17 cellular contexts compared by ENCODE assay signal in the genomic region with DNA sequence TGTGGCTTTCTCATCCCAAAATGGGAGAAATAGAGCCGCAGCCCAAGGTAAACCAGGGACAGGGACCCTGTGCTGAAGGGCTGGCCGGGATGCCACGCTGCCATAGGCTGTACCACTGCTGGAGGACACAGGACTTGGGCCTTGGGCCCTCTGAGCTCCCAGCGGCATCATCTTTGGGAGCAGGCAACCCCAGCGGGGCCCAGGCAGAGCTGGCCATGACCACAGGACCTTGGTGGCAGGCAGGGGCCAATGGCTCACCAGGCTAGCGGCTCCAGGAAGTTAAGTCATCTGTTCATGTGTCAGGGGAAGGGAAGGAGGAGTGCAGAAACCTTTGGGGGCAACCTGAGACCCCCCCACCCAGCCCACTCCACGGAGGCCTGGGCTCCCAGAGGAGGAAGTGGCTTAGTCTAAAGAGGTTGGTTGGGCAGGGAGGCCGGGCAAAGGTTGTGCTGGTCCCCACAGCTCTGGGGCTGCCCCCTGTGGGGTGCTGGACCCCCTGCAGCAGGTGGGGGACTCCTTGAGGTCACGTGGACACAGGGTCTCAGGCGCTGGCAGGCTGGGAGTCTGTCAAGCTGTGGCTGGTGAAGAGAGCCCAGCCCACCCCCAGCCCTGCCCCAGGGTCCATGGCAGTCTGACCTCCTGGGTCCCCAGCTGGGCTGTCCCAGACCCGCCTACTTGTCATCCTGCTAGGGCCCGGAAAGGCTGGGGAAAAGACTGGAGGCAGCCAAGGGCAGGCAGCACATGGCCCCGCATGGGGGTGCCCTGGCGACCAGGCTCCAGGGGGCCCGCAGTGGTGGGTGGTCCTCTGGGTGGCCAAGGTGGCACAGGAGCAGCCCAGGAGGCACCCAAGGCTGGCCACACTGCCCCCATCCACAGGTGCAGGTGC.
"Had no signal": no experiment of that assay in that cellular context is flagged by ENCODE, and none has a peak within 500 bp of the region (broad histone marks: within the 10 kb centered on the region; RNA-seq: fewer than 3 reads in every experiment).

No MANE protein-coding gene starts in this region.

- H3K9me3 Mint-ChIP-seq: activated B cell treated with CpG ODN at 0.5 μM for 24 hours; activated T-cell treated with anti-CD3 and anti-CD28 coated beads, Interleukin-2, amount 50 U/mL, for 72 hours; natural killer cell had no signal

- H3K27me3 ChIP-seq: upper lobe of left lung had no signal

- H3K9me3 ChIP-seq: mucosa of descending colon, upper lobe of left lung had no signal

- DNase-seq: activated B cell treated with CpG ODN at 0.5 μM for 24 hours; activated CD4-positive, alpha-beta T cell treated with anti-CD3 and anti-CD28 coated beads, Interleukin-2, amount 50 U/mL, for 1 hour; activated CD8-positive, alpha-beta memory T cell treated with anti-CD3 and anti-CD28 coated beads, Interleukin-2, amount 10 ng/mL, durations not matched to agents 7 days and 5 days; activated gamma-delta T cell treated with Interleukin-2 at 50 U/mL for 16 hours; activated T-cell treated with anti-CD3 and anti-CD28 coated beads, Interleukin-2, amount 50 U/mL, for 72 hours; central memory CD4-positive, alpha-beta T cell; cortex of kidney; effector memory CD4-positive, alpha-beta T cell; hippocampal formation; natural killer cell; stimulated activated CD4-positive, alpha-beta T cell treated with anti-CD3 and anti-CD28 coated beads, Interleukin-4, amount 100 ng/mL, for 1 hour; stimulated activated CD8-positive, alpha-beta memory T cell treated with anti-CD3 and anti-CD28 coated beads, Interleukin-4, amount 100 ng/mL, for 48 hours; stimulated activated naive CD8-positive, alpha-beta T cell treated with anti-CD3 and anti-CD28 coated beads, Interleukin-15, Interleukin-2, amounts not matched to agents 100 U/mL and 50 U/mL, for 24 hours had no signal

- H3K4me1 ChIP-seq: upper lobe of left lung had no signal

- H3K36me3 Mint-ChIP-seq: activated CD8-positive, alpha-beta memory T cell treated with anti-CD3 and anti-CD28 coated beads, Interleukin-2, amount 10 ng/mL, durations not matched to agents 7 days and 5 days; natural killer cell had no signal

- H3K4me3 Mint-ChIP-seq: activated B cell treated with CpG ODN at 0.5 μM for 24 hours; activated CD8-positive, alpha-beta memory T cell treated with anti-CD3 and anti-CD28 coated beads, Interleukin-2, amount 10 ng/mL, durations not matched to agents 7 days and 5 days; activated T-cell treated with anti-CD3 and anti-CD28 coated beads, Interleukin-2, amount 50 U/mL, for 72 hours; natural killer cell; T-helper 17 cell had no signal

- H3K4me3 ChIP-seq: mucosa of descending colon, upper lobe of left lung had no signal

- H3K27me3 Mint-ChIP-seq: activated B cell treated with CpG ODN at 0.5 μM for 24 hours; activated CD8-positive, alpha-beta memory T cell treated with anti-CD3 and anti-CD28 coated beads, Interleukin-2, amount 10 ng/mL, durations not matched to agents 7 days and 5 days; T-helper 17 cell had no signal

- ATAC-seq: activated CD8-positive, alpha-beta memory T cell treated with anti-CD3 and anti-CD28 coated beads, Interleukin-2, amount 10 ng/mL, durations not matched to agents 7 days and 5 days; mucosa of descending colon; stimulated activated naive CD8-positive, alpha-beta T cell treated with anti-CD3 and anti-CD28 coated beads, Interleukin-15, Interleukin-2, amounts not matched to agents 100 U/mL and 50 U/mL, for 24 hours; T-helper 17 cell had no signal

- H3K27ac ChIP-seq: epithelial cell of prostate, upper lobe of left lung had no signal

- H3K27ac Mint-ChIP-seq: activated B cell treated with CpG ODN at 0.5 μM for 24 hours; activated CD8-positive, alpha-beta memory T cell treated with anti-CD3 and anti-CD28 coated beads, Interleukin-2, amount 10 ng/mL, durations not matched to agents 7 days and 5 days; activated T-cell treated with anti-CD3 and anti-CD28 coated beads, Interleukin-2, amount 50 U/mL, for 72 hours; natural killer cell; T-helper 17 cell had no signal

- H3K4me1 Mint-ChIP-seq: activated B cell treated with CpG ODN at 0.5 μM for 24 hours, T-helper 17 cell had no signal

- H3K36me3 ChIP-seq: upper lobe of left lung had no signal
